1 cellular context compared by ENCODE assay signal in the genomic region with DNA sequence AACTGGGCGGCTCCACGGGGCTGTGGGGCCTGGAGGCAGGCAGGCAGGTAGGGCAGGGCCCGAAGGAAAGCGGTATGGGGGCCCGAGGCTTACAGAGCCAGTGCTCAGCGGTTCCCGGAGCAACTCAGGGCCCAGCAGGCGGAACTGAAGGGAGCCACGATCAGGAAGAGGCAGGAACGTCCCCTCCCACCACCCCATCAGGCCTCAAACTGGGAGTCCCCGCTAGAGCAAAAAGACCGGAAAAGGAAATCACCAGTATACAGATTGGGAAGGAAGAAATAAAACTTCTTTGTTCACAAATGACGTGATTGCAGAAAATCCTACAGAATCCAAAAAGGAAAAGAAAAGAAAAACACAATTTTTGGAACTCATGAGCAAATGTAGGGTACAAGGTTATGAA.
TF ChIP-seq lines count a peak whose summit lies in the region.

No MANE protein-coding gene starts in this region.

TF ChIP-seq in HepG2, 621 proteins besides CTCF, POLR2A, EP300 and RAD21:
- 0 out of 2 replicates have a peak, but pooled peaks have one; percentile 18 for TF ChIP-seq MTA1 (CRISPR knock-in tag; IDR thresholded peaks at IDR 0.05; ENCODE audit: borderline replicate concordance)
- TF ChIP-seq, protein P1, sequence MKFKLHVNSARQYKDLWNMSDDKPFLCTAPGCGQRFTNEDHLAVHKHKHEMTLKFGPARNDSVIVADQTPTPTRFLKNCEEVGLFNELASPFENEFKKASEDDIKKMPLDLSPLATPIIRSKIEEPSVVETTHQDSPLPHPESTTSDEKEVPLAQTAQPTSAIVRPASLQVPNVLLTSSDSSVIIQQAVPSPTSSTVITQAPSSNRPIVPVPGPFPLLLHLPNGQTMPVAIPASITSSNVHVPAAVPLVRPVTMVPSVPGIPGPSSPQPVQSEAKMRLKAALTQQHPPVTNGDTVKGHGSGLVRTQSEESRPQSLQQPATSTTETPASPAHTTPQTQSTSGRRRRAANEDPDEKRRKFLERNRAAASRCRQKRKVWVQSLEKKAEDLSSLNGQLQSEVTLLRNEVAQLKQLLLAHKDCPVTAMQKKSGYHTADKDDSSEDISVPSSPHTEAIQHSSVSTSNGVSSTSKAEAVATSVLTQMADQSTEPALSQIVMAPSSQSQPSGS (CRISPR knock-in tag; IDR thresholded peaks at IDR 0.05), result no peak
